Comparison of ENCODE assay signal across 9 cellular contexts in genomic region chr10:59808896-59809643, GRCh38. TPM values are rescaled to one million over a fixed set of nuclear protein-coding genes. Genes with fewer than 3 reads are reported as not detected.
A peak's percentile ranks its signal among the peaks of the same experiment; 100 is the strongest.
DNase-seq lines count a peak whose midpoint lies in the region; TF ChIP-seq lines count a peak whose summit lies in the region.
"Had no signal": no experiment of that assay in that cellular context is flagged by ENCODE, and none has a peak within 500 bp of the region (broad histone marks: within the 10 kb centered on the region; RNA-seq: fewer than 3 reads in every experiment).

No MANE protein-coding gene starts in this region.

- in situ Hi-C loops in astrocyte of the spinal cord (cut with HindIII; ENCODE audit: low sequenced_read_pairs), result no loop called here

- H3K4me3 ChIP-seq in HFF-Myc (replicated peaks; ENCODE audit: low read depth, low read length), result no peak overlapping the region
- H3K4me3 ChIP-seq in MG63, result no peak overlapping the region
- H3K4me3 ChIP-seq in astrocyte of the spinal cord (ENCODE audit: low read depth, low read length), result no peak overlapping the region
- H3K4me3 ChIP-seq: BLaER1 had no signal

- TF ChIP-seq CTCF in HFF-Myc (IDR thresholded peaks at IDR 0.05; ENCODE audit: low read depth, low read length, missing control alignments) (peak; percentile 69), astrocyte of the spinal cord (IDR thresholded peaks at IDR 0.05; ENCODE audit: low read depth, low read length) (peak; percentile 70)

- H3K36me3 ChIP-seq in MG63, result peaks cover 46% of the 10 kb centered on the region

- no peaks in the 10 kb centered on the region for H3K27me3 ChIP-seq in MG63
- H3K27me3 ChIP-seq: BLaER1 had no signal

- DNase-seq in NCI-H1417 (lab: John Stamatoyannopoulos, UW) (peak; percentile 25 to 64 (median 35)), NCI-H1417 treated with DMSO at 0.1 percent for 48 hours (lab: John Stamatoyannopoulos, UW) (no peak), HFF-Myc (ENCODE audit: extremely low read depth, low read depth) (peak; percentile 22), MG63 (peak; percentile 48), T-helper 2 cell (peak in 4 of 5 experiments; percentile 3 to 75 (median 30)), astrocyte of the spinal cord (ENCODE audit: low read depth, low spot score) (peak; percentile 62), islet precursor cell (peak; percentile 86)
- DNase-seq in stimulated activated CD4-positive, alpha-beta T cell treated with anti-CD3 and anti-CD28 coated beads, Interleukin-2, amount 100 ng/mL, for 4 hours (ENCODE audit: low read depth), result peak; percentile 41

- no peaks in the 10 kb centered on the region for H3K9me3 ChIP-seq in MG63
- H3K9me3 ChIP-seq: BLaER1 had no signal

RNA-seq across cellular contexts. Expression of gene MRLN, which starts 55.8 kb away (rescaled TPM):
- not detected in 2 replicates for total RNA-seq in MG63 (2014; rRNA removed; shearing (Covaris generic); ENCODE audit: low replicate concordance)
